Comparison of ENCODE assay signal across 11 cellular contexts in the genomic region with DNA sequence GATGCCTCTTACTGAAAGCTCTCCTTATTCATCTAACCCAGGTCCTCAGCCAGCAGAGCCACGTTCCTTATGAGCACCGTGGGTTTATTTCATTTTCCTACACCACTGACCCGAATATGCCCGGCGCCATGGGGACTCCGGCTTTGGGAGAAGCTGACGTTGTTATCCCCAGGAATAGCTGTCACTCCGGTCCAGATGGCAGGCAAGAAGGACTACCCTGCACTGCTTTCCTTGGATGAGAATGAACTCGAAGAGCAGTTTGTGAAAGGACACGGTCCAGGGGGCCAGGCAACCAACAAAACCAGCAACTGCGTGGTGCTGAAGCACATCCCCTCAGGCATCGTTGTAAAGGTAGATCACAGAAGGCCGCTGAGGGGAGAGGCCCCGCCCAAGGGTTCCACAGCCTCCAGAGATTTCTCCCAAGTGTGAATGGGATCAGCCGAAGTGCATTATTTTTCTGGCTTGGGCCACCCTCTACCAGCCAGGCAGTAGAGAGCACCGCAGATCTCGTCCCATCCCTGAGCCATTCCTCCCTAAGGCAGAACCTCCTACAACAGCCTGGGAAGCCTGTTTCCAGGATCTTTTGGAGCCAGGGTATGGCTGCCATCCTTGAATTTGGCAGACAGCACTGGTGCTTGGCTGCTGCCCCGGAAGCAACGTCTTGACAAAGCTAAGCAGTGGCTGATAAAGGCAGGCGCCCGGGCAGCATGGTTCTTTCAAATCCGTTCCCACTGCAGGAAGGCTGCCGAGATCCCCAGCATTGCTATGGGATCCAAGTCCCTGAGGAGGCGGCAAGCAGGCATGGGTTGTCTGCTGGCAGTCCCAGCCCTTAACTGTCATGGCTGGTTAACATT. TPM values are rescaled to one million over a fixed set of nuclear protein-coding genes. Genes with fewer than 3 reads are reported as not detected.
A peak's percentile ranks its signal among the peaks of the same experiment; 100 is the strongest.
DNase-seq lines count a peak whose midpoint lies in the region; ATAC-seq and TF ChIP-seq lines count a peak whose summit lies in the region.
"Had no signal": no experiment of that assay in that cellular context is flagged by ENCODE, and none has a peak within 500 bp of the region (broad histone marks: within the 10 kb centered on the region; RNA-seq: fewer than 3 reads in every experiment).

No MANE protein-coding gene starts in this region.

- H3K4me1 ChIP-seq in breast epithelium (peaks cover 2 to 7% of the 10 kb centered on the region in 2 donors), suprapubic skin (peaks cover 47% of the 10 kb centered on the region), A673 (ENCODE audit: insufficient read depth, low read length, poor library complexity, severe bottlenecking) (peaks cover 15% of the 10 kb centered on the region)

- peak; percentile 13 for DNase-seq in activated naive CD4-positive, alpha-beta T cell treated with anti-CD3 and anti-CD28 coated beads, Interleukin-2, amount 10 ng/mL, durations not matched to agents 7 days and 5 days
- no peak for DNase-seq in activated naive CD4-positive, alpha-beta T cell (lab: John Stamatoyannopoulos, UW)
- DNase-seq in breast epithelium (ENCODE audit: low spot score in 2 of 2), result no peak
- peak; percentile 83 for DNase-seq in medulla oblongata (ENCODE audit: extremely low spot score)
- peak in 1 of 2 donors; percentile 59 for DNase-seq in suprapubic skin (ENCODE audit: low spot score in 2 of 2)
- DNase-seq in KG1 (lab: John Stamatoyannopoulos, UW), result no peak
- no peak for DNase-seq in A673 (ENCODE audit: low spot score)
- DNase-seq: activated CD8-positive, alpha-beta memory T cell treated with anti-CD3 and anti-CD28 coated beads, Interleukin-2, amount 10 ng/mL, durations not matched to agents 7 days and 5 days; Kasumi-1; testis had no signal

- H3K27ac ChIP-seq in breast epithelium (peak overlapping the region; percentile 10 to 52), suprapubic skin (peak overlapping the region; percentile 62), A673 (ENCODE audit: low read depth, low read length, poor library complexity, severe bottlenecking) (no peak overlapping the region)
- H3K27ac ChIP-seq: testis had no signal

- no peaks in the 10 kb centered on the region for H3K27me3 Mint-ChIP-seq in activated naive CD4-positive, alpha-beta T cell treated with anti-CD3 and anti-CD28 coated beads, Interleukin-2, amount 10 ng/mL, durations not matched to agents 7 days and 5 days
- H3K27me3 Mint-ChIP-seq: activated CD8-positive, alpha-beta memory T cell treated with anti-CD3 and anti-CD28 coated beads, Interleukin-2, amount 10 ng/mL, durations not matched to agents 7 days and 5 days had no signal

- H3K36me3 Mint-ChIP-seq in activated naive CD4-positive, alpha-beta T cell treated with anti-CD3 and anti-CD28 coated beads, Interleukin-2, amount 10 ng/mL, durations not matched to agents 7 days and 5 days, result peaks cover 41% of the 10 kb centered on the region

- H3K4me3 ChIP-seq in breast epithelium (no peak overlapping the region), suprapubic skin (no peak overlapping the region), A673 (ENCODE audit: low read depth, low read length, poor library complexity, severe bottlenecking) (no peak overlapping the region)
- H3K4me3 ChIP-seq: testis had no signal

- no peaks in the 10 kb centered on the region for H3K9me3 Mint-ChIP-seq in activated naive CD4-positive, alpha-beta T cell treated with anti-CD3 and anti-CD28 coated beads, Interleukin-2, amount 10 ng/mL, durations not matched to agents 7 days and 5 days

- no TSS peak for BruUV-seq in A673 (replicated peaks; lab: Mats Ljungman, UMichigan)

- intact Hi-C loops in breast epithelium (cut with DNase I; ENCODE audit: low total_unique reads) (no loop called here), A673 (cut with micrococcal nuclease; ENCODE audit: unreplicated experiment) (no loop called here)

- whole genome bisulfite sequencing in suprapubic skin, result 60% methylated on average over 20 of the region's 24 CpGs

- no peak for TF ChIP-seq EP300 in suprapubic skin (IDR thresholded peaks at IDR 0.05)

- TF ChIP-seq CTCF in breast epithelium (IDR thresholded peaks at IDR 0.05) (no peak), suprapubic skin (IDR thresholded peaks at IDR 0.05) (no peak), A673 (conservative IDR thresholded peaks at IDR 0.05; ENCODE audit: low read depth, low read length) (no peak)

- no peak overlapping the region for H3K27ac Mint-ChIP-seq in activated naive CD4-positive, alpha-beta T cell treated with anti-CD3 and anti-CD28 coated beads, Interleukin-2, amount 10 ng/mL, durations not matched to agents 7 days and 5 days
- H3K27ac Mint-ChIP-seq: activated CD8-positive, alpha-beta memory T cell treated with anti-CD3 and anti-CD28 coated beads, Interleukin-2, amount 10 ng/mL, durations not matched to agents 7 days and 5 days had no signal

- POLR2A ChIA-PET in A673 (lab: Charles Lee; ENCODE audit: low non-redundant PET), result no interaction called here

- H3K36me3 ChIP-seq in breast epithelium (no peaks in the 10 kb centered on the region), suprapubic skin (peaks cover 45% of the 10 kb centered on the region), A673 (ENCODE audit: insufficient read depth, low read length, poor library complexity, severe bottlenecking) (peaks cover 51% of the 10 kb centered on the region)

- no peak for TF ChIP-seq POLR2A in breast epithelium (IDR thresholded peaks at IDR 0.05)
- TF ChIP-seq POLR2A in suprapubic skin (IDR thresholded peaks at IDR 0.05), result no peak

- CTCF ChIA-PET in activated naive CD4-positive, alpha-beta T cell treated with anti-CD3 and anti-CD28 coated beads, Interleukin-2, amount 10 ng/mL, durations not matched to agents 7 days and 5 days (lab: Charles Lee), result interaction anchor here (1.1 to 1.2 kb wide), 3 partner anchors 14 to 211 kb away, joined by 3 read pairs; no protein-coding TSS in a partner anchor
- CTCF ChIA-PET in A673 (lab: Charles Lee), result no interaction called here

- H3K27me3 ChIP-seq in breast epithelium (no peaks in the 10 kb centered on the region), suprapubic skin (no peaks in the 10 kb centered on the region), A673 (replicated peaks; ENCODE audit: insufficient read depth, low read depth, low read length, poor library complexity) (no peaks in the 10 kb centered on the region)
- H3K27me3 ChIP-seq: testis had no signal

- H3K9me3 ChIP-seq in breast epithelium (no peaks in the 10 kb centered on the region), suprapubic skin (no peaks in the 10 kb centered on the region), A673 (ENCODE audit: low read depth, low read length, poor library complexity, severe bottlenecking) (no peaks in the 10 kb centered on the region)
- H3K9me3 ChIP-seq: testis had no signal

- H3K4me1 Mint-ChIP-seq in activated naive CD4-positive, alpha-beta T cell treated with anti-CD3 and anti-CD28 coated beads, Interleukin-2, amount 10 ng/mL, durations not matched to agents 7 days and 5 days, result peaks cover 12% of the 10 kb centered on the region

- ATAC-seq in GM19463 (IDR thresholded peaks at IDR 0.05; ENCODE audit: unreplicated experiment), result no peak
- ATAC-seq: activated CD8-positive, alpha-beta memory T cell treated with anti-CD3 and anti-CD28 coated beads, Interleukin-2, amount 10 ng/mL, durations not matched to agents 7 days and 5 days had no signal

- H3K4me3 Mint-ChIP-seq in activated naive CD4-positive, alpha-beta T cell treated with anti-CD3 and anti-CD28 coated beads, Interleukin-2, amount 10 ng/mL, durations not matched to agents 7 days and 5 days, result no peak overlapping the region
- H3K4me3 Mint-ChIP-seq: activated CD8-positive, alpha-beta memory T cell treated with anti-CD3 and anti-CD28 coated beads, Interleukin-2, amount 10 ng/mL, durations not matched to agents 7 days and 5 days had no signal

RNA-seq across cellular contexts. Expression of gene CDK2AP1, which starts 17.8 kb away (rescaled TPM):
- total RNA-seq in breast epithelium, result 100 to 1,000 TPM in 2 of 3 donors, 10 to 100 TPM in 1; 81.3 to 133 (median 118) TPM
- 100 to 1,000 TPM in 1 of 4 donors, 10 to 100 TPM in 3; 45.1 to 133 (median 84.4) TPM for total RNA-seq in suprapubic skin
- 136 and 140 TPM in 2 replicates for total RNA-seq in A673 (2021)

RNA-seq across cellular contexts. Expression of gene MTRFR, which starts 20.6 kb away (rescaled TPM):
- total RNA-seq in breast epithelium (1 to 10 TPM; 5.6 to 8.8 (median 8.6) TPM), suprapubic skin (10 to 100 TPM in 1 of 4 donors, 1 to 10 TPM in 3; 6.4 to 17.1 (median 8.2) TPM), A673 (2021) (21.9 and 26.3 TPM in 2 replicates)

RNA-seq across cellular contexts. Expression of gene MPHOSPH9, which starts 20.9 kb away (rescaled TPM):
- total RNA-seq in breast epithelium (10 to 100 TPM; 19.0 to 28.6 (median 21.7) TPM), suprapubic skin (10 to 100 TPM; 14.0 to 44.3 (median 14.3) TPM), A673 (2021) (80.8 and 95.7 TPM in 2 replicates)

Comparison
In these comparisons a context has a peak if more than half of its experiments do, and no peak if none do; other contexts are left out.
1. DNase-seq: peak in activated naive CD4-positive, alpha-beta T cell treated with anti-CD3 and anti-CD28 coated beads, Interleukin-2, amount 10 ng/mL, durations not matched to agents 7 days and 5 days (single experiment) and medulla oblongata (single experiment); none in activated naive CD4-positive, alpha-beta T cell (0 of 4), breast epithelium (0 of 2), KG1 (single experiment) and A673 (single experiment).